Comparison of ENCODE assay signal across 8 cellular contexts in genomic region chr15:70376929-70377691, GRCh38.
DNase-seq lines count a peak whose midpoint lies in the region; ATAC-seq and TF ChIP-seq lines count a peak whose summit lies in the region.

No MANE protein-coding gene starts in this region.

- H3K9ac ChIP-seq in endocrine pancreas (ENCODE audit: control insufficient read depth, insufficient read depth, low read length) = peak overlapping the region; percentile 27

- H3K9me3 ChIP-seq in endocrine pancreas (ENCODE audit: control insufficient read depth, low read length) = peaks cover 2% of the 10 kb centered on the region
- H3K9me3 ChIP-seq in mucosa of descending colon = no peaks in the 10 kb centered on the region

- H3K4me3 ChIP-seq in endocrine pancreas (ENCODE audit: control insufficient read depth, insufficient read depth, low read length) (peak overlapping the region; percentile 20), mucosa of descending colon (no peak overlapping the region)

- intact Hi-C loops in mucosa of descending colon (cut with DNase I, micrococcal nuclease) = no loop called here

- POLR2A ChIA-PET in GM10248 (lab: Yijun Ruan, JAX) = no interaction called here

- TF ChIP-seq CTCF in mucosa of descending colon (IDR thresholded peaks at IDR 0.05) = no peak
- TF ChIP-seq CTCF in GM10248 (IDR thresholded peaks at IDR 0.05; ENCODE audit: control extremely low read depth, extremely low read depth, low read depth, missing control alignments) = no peak

- DNase-seq in DMS79 (lab: John Stamatoyannopoulos, UW) = peak; percentile 8
- DNase-seq in NCI-H2171 treated with DMSO at 0.1 percent for 48 hours (lab: John Stamatoyannopoulos, UW) = peak; percentile 87
- no peak for DNase-seq in mucosa of descending colon
- no peak for DNase-seq in GM10248 (ENCODE audit: extremely low spot score)
- DNase-seq in NK-92 (lab: John Stamatoyannopoulos, UW; ENCODE audit: unreplicated experiment) = no peak

- ATAC-seq in mucosa of descending colon = peak; percentile 19
- no peak for ATAC-seq in HG03520 (IDR thresholded peaks at IDR 0.05; ENCODE audit: unreplicated experiment)
- no peak for ATAC-seq in HG03432 (IDR thresholded peaks at IDR 0.05; ENCODE audit: unreplicated experiment)

- no peaks in the 10 kb centered on the region for H3K27me3 ChIP-seq in endocrine pancreas (ENCODE audit: control insufficient read depth, insufficient read depth, low read length)

- CTCF ChIA-PET in GM10248 (lab: Yijun Ruan, JAX) = interaction anchor here (1.0 to 1.6 kb wide), 5 partner anchors 11 to 83 kb away, joined by 3 to 6 read pairs (median 3); no protein-coding TSS in a partner anchor

- H3K36me3 ChIP-seq in endocrine pancreas (ENCODE audit: control insufficient read depth, insufficient read depth, low read length) (no peaks in the 10 kb centered on the region), mucosa of descending colon (ENCODE audit: low read depth) (no peaks in the 10 kb centered on the region)

- H3K4me1 ChIP-seq in endocrine pancreas (ENCODE audit: control insufficient read depth, insufficient read depth, low read length) (no peaks in the 10 kb centered on the region), mucosa of descending colon (ENCODE audit: low read depth) (no peaks in the 10 kb centered on the region)

Comparison
In these comparisons a context has a peak if more than half of its experiments do, and no peak if none do; other contexts are left out.
1. DNase-seq: peak in DMS79 (single experiment) and NCI-H2171 treated with DMSO at 0.1 percent for 48 hours (single experiment); none in mucosa of descending colon (0 of 3), GM10248 (single experiment) and NK-92 (single experiment).